ENCODE assay signal across 8 cellular contexts in genomic region chrX:103918050-103918449, GRCh38. TPM values are rescaled to one million over a fixed set of nuclear protein-coding genes. Genes with fewer than 3 reads are reported as not detected.
A peak's percentile ranks its signal among the peaks of the same experiment; 100 is the strongest.
DNase-seq lines count a peak whose midpoint lies in the region; ATAC-seq and TF ChIP-seq lines count a peak whose summit lies in the region.

No MANE protein-coding gene starts in this region.

- TF ChIP-seq CTCF in epithelial cell of esophagus (IDR thresholded peaks at IDR 0.05; ENCODE audit: insufficient read depth, low read depth, low read length, missing control alignments), result peak; percentile 40

- peaks cover 11% of the 10 kb centered on the region for H3K4me1 ChIP-seq in mononuclear cell (ENCODE audit: insufficient read depth, low read length)

- no peaks in the 10 kb centered on the region for H3K27me3 ChIP-seq in mononuclear cell (ENCODE audit: insufficient read depth, low read length)

- H3K4me3 ChIP-seq in epithelial cell of esophagus (ENCODE audit: low read length), result peak overlapping the region; percentile 48
- peak overlapping the region; percentile 43 for H3K4me3 ChIP-seq in mononuclear cell (ENCODE audit: low read length)

- no peaks in the 10 kb centered on the region for H3K9me3 ChIP-seq in mononuclear cell (ENCODE audit: low read depth, low read length)

- DNase-seq in SKM-1 treated with dmso at 0.1 percent for 144 hours (lab: John Stamatoyannopoulos, UW; ENCODE audit: unreplicated experiment) (peak; percentile 25), SKM-1 (lab: John Stamatoyannopoulos, UW; ENCODE audit: unreplicated experiment) (no peak), NCI-H446 treated with DMSO at 0.1 percent for 48 hours (lab: John Stamatoyannopoulos, UW) (peak; percentile 29), epithelial cell of esophagus (ENCODE audit: low read depth) (peak; percentile 41)
- DNase-seq in activated CD8-positive, alpha-beta memory T cell treated with anti-CD3 and anti-CD28 coated beads for 24 hours, result peak; percentile 74
- peak in 4 of 6 experiments; percentile 8 to 20 (median 14) for DNase-seq in stimulated activated naive CD4-positive, alpha-beta T cell (lab: John Stamatoyannopoulos, UW)

- ATAC-seq in HG03196 (IDR thresholded peaks at IDR 0.05; ENCODE audit: unreplicated experiment), result peak; percentile 39

RNA-seq across cellular contexts. Expression of gene TMSB15B, which starts 44.4 kb away (rescaled TPM):
- 5.9 TPM for total RNA-seq in mononuclear cell
